In genomic region chr6:40011844-40012243, GRCh38 we compare ENCODE assay signal across 16 cellular contexts.
A peak's percentile ranks its signal among the peaks of the same experiment; 100 is the strongest.
DNase-seq lines count a peak whose midpoint lies in the region; ATAC-seq and TF ChIP-seq lines count a peak whose summit lies in the region.
"Had no signal": no experiment of that assay in that cellular context is flagged by ENCODE, and none has a peak within 500 bp of the region (broad histone marks: within the 10 kb centered on the region; RNA-seq: fewer than 3 reads in every experiment).

No MANE protein-coding gene starts in this region.

- H3K18ac ChIP-seq in H9 (ENCODE audit: insufficient read length, low read depth, low read length) (no peak overlapping the region), mesendoderm (ENCODE audit: low read length) (no peak overlapping the region)

- H3K79me2 ChIP-seq in H9 (ENCODE audit: insufficient read depth, low read length) (no peaks in the 10 kb centered on the region), mesendoderm (ENCODE audit: control insufficient read depth, insufficient read depth, low read length) (no peaks in the 10 kb centered on the region)

- no peaks in the 10 kb centered on the region; a peak in 2 of 4 replicates for H3K4me1 Mint-ChIP-seq in H9
- H3K4me1 Mint-ChIP-seq in WTC11, result peaks cover 4% of the 10 kb centered on the region

- no peaks in the 10 kb centered on the region for H3K23me2 ChIP-seq in H9 (ENCODE audit: insufficient read length, low read depth, low read length, poor library complexity, severe bottlenecking)

- H2BK5ac ChIP-seq in H9 (ENCODE audit: insufficient read length, low read length) (no peak overlapping the region), mesendoderm (ENCODE audit: low read length) (no peak overlapping the region)

- no peak overlapping the region for H3K4me3 ChIP-seq in mesendoderm (ENCODE audit: low read length)
- H3K4me3 ChIP-seq in dorsolateral prefrontal cortex, result no peak overlapping the region

- DNase-seq in H9 (peak; percentile 51), WTC11 (ENCODE audit: low spot score) (peak; percentile 15), mesendoderm (peak; percentile 43), iPS-NIHi11 (ENCODE audit: low spot score) (no peak), dorsolateral prefrontal cortex (no peak)
- DNase-seq in stimulated activated CD4-positive, alpha-beta T cell treated with anti-CD3 and anti-CD28 coated beads, Interleukin-2, amount 100 ng/mL, for 48 hours, result no peak
- DNase-seq: C1 segment of cervical spinal cord, DMS79, NCI-H1105 treated with DMSO at 0.1 percent for 48 hours, NCI-H1694, NCI-H510A treated with DMSO at 0.1 percent for 48 hours, NCI-H82, RPMI8226, SHP77 treated with DMSO at 0.1 percent for 48 hours had no signal

- H3K23ac ChIP-seq in H9 (ENCODE audit: insufficient read length, low read depth, low read length), result no peak overlapping the region
- H3K23ac ChIP-seq in mesendoderm (ENCODE audit: low read length), result no peak overlapping the region

- H2BK120ac ChIP-seq in H9 (ENCODE audit: low read depth, low read length, poor library complexity, severe bottlenecking), result peak overlapping the region; percentile 19
- no peak overlapping the region for H2BK120ac ChIP-seq in mesendoderm (ENCODE audit: low read depth, low read length)

- no peak overlapping the region for H3T11ph ChIP-seq in H9 (ENCODE audit: low read length)

- H2BK15ac ChIP-seq in H9 (ENCODE audit: low read depth, low read length) (no peak overlapping the region), mesendoderm (replicated peaks; ENCODE audit: low read depth) (no peak overlapping the region)

- H3K36me3 Mint-ChIP-seq in H9 (ENCODE audit: insufficient read depth in 1 of 3, low read depth in 3 of 3), result peaks cover 0 to 4% (median 0%) of the 10 kb centered on the region in 3 experiments; a peak in 1 of 7 replicates
- 0 out of 2 replicates have a peak, but pooled peaks cover 3% of the 10 kb centered on the region for H3K36me3 Mint-ChIP-seq in WTC11

- H3K27me3 Mint-ChIP-seq in H9 (ENCODE audit: low read depth) (no peaks in the 10 kb centered on the region), WTC11 (ENCODE audit: low read depth) (no peaks in the 10 kb centered on the region)

- no peak overlapping the region for H3K56ac ChIP-seq in H9 (ENCODE audit: insufficient read length, low read depth, low read length)
- no peak overlapping the region for H3K56ac ChIP-seq in mesendoderm (ENCODE audit: low read length)

- H3K79me1 ChIP-seq in H9 (ENCODE audit: insufficient read depth, low read depth, low read length, poor library complexity, severe bottlenecking), result no peaks in the 10 kb centered on the region
- no peaks in the 10 kb centered on the region for H3K79me1 ChIP-seq in mesendoderm (ENCODE audit: low read length)

- H4K20me1 ChIP-seq in H9 (ENCODE audit: control insufficient read depth, insufficient read depth, insufficient read length), result no peaks in the 10 kb centered on the region

- H3K27ac Mint-ChIP-seq in H9 (no peak overlapping the region), WTC11 (no peak overlapping the region)

- intact Hi-C loops in dorsolateral prefrontal cortex (cut with DNase I), result no loop called here

- H4K8ac ChIP-seq in H9 (replicated peaks; ENCODE audit: insufficient read length, low read depth, low read length) (no peak overlapping the region), mesendoderm (ENCODE audit: low read depth, low read length) (no peak overlapping the region)

- no peak overlapping the region for H3K4me2 ChIP-seq in H9 (ENCODE audit: insufficient read depth, insufficient read length, low read length)
- no peak overlapping the region for H3K4me2 ChIP-seq in mesendoderm (ENCODE audit: low read length)

- WGBS in H9 (ENCODE audit: extremely low coverage, insufficient read length, low lambda C conversion rate), result no CpG with 5 or more reads among the region's 4 CpGs
- WGBS in mesendoderm (ENCODE audit: extremely low coverage, insufficient coverage, low lambda C conversion rate), result no CpG with 5 or more reads among the region's 4 CpGs

- H2AFZ ChIP-seq in H9 (ENCODE audit: low read length), result no peak overlapping the region

- no peak overlapping the region for H3K14ac ChIP-seq in H9 (ENCODE audit: insufficient read depth, low read length)

- no peak overlapping the region for H4K91ac ChIP-seq in H9 (ENCODE audit: insufficient read length, low read depth, low read length)

- peak; percentile 69 for ATAC-seq in WTC11
- peak; percentile 31 for ATAC-seq in esophagus mucosa
- ATAC-seq: SK-N-SH treated with all-trans-retinoic acid at 6 μM for 48 hours had no signal

- H3K4ac ChIP-seq in H9 (ENCODE audit: low read depth, low read length) (no peak overlapping the region), mesendoderm (ENCODE audit: low read depth, low read length) (no peak overlapping the region)

- H4K5ac ChIP-seq in H9 (ENCODE audit: insufficient read length, low read depth, low read length) (no peak overlapping the region), mesendoderm (ENCODE audit: low read length) (no peak overlapping the region)

- H3K4me1 ChIP-seq in H9 (ENCODE audit: insufficient read depth, low read length) (peaks cover 2% of the 10 kb centered on the region; the same call in 1 of the 2 replicates), mesendoderm (ENCODE audit: control insufficient read depth, low read depth, low read length) (no peaks in the 10 kb centered on the region)

- TF ChIP-seq CTCF in H9 (conservative IDR thresholded peaks at IDR 0.05) (0 out of 3 replicates have a peak, but pooled peaks have one; percentile 14), WTC11 (IDR thresholded peaks at IDR 0.05) (no peak), dorsolateral prefrontal cortex (IDR thresholded peaks at IDR 0.05 in 54 of 56, conservative IDR thresholded peaks at IDR 0.05 in 2 of 56; ENCODE audit: low read depth in 1 of 56, partially characterized antibody in 56 of 56) (no peak)

- no peak overlapping the region for H2BK12ac ChIP-seq in H9 (ENCODE audit: insufficient read length, low read depth, low read length)

- H3K27ac ChIP-seq in H9 (ENCODE audit: insufficient read length, low read depth, low read length) (no peak overlapping the region), mesendoderm (ENCODE audit: low read depth, low read length) (no peak overlapping the region), dorsolateral prefrontal cortex (no peak overlapping the region)

- H3K36me3 ChIP-seq in mesendoderm (ENCODE audit: control insufficient read depth, insufficient read depth, low read length), result no peaks in the 10 kb centered on the region

- H3K9ac ChIP-seq in H9 (ENCODE audit: extremely low read depth, insufficient read length, low read length) (no peak overlapping the region), mesendoderm (ENCODE audit: low read length) (no peak overlapping the region)

- H3K4me3 Mint-ChIP-seq in H9 (no peak overlapping the region), WTC11 (no peak overlapping the region)

- H2BK20ac ChIP-seq in H9 (ENCODE audit: low read depth, low read length, poor library complexity, severe bottlenecking), result no peak overlapping the region

- H2AK5ac ChIP-seq in H9 (ENCODE audit: insufficient read length, low read length), result no peak overlapping the region
- no peak overlapping the region for H2AK5ac ChIP-seq in mesendoderm (ENCODE audit: low read length)

- POLR2A ChIA-PET in WTC11 (lab: Charles Lee), result no interaction called here

- H3K9me3 Mint-ChIP-seq in H9 (peaks cover 6% of the 10 kb centered on the region in 2 experiments; a peak in 3 of 5 replicates), WTC11 (peaks cover 23% of the 10 kb centered on the region)

- H3K27me3 ChIP-seq in H9 (ENCODE audit: insufficient read depth, low read length) (no peaks in the 10 kb centered on the region), mesendoderm (ENCODE audit: insufficient read depth, low read length, poor library complexity) (no peaks in the 10 kb centered on the region), dorsolateral prefrontal cortex (no peaks in the 10 kb centered on the region)

- no peaks in the 10 kb centered on the region for H3K9me3 ChIP-seq in H9 (ENCODE audit: control insufficient read depth, low read depth, low read length)

- CTCF ChIA-PET in WTC11 (lab: Charles Lee), result no interaction called here

TF ChIP-seq in WTC11, 78 proteins besides CTCF, POLR2A, EP300 and RAD21 (continues in another document):
- TF ChIP-seq OVOL2 (CRISPR knock-in tag; IDR thresholded peaks at IDR 0.05; ENCODE audit: borderline replicate concordance) (no peak), NR2C2 (CRISPR knock-in tag; IDR thresholded peaks at IDR 0.05) (no peak), GRHL2 (CRISPR knock-in tag; IDR thresholded peaks at IDR 0.05; ENCODE audit: insufficient replicate concordance, severe bottlenecking) (no peak), E2F5 (CRISPR knock-in tag; IDR thresholded peaks at IDR 0.05) (no peak), FOXP4 (CRISPR knock-in tag; IDR thresholded peaks at IDR 0.05) (no peak)

Comparison
In these comparisons a context has a peak if more than half of its experiments do, and no peak if none do; other contexts are left out.
1. DNase-seq: peak in H9 (single experiment), WTC11 (single experiment) and mesendoderm (single experiment); none in iPS-NIHi11 (single experiment), stimulated activated CD4-positive, alpha-beta T cell treated with anti-CD3 and anti-CD28 coated beads, Interleukin-2, amount 100 ng/mL, for 48 hours (0 of 2) and dorsolateral prefrontal cortex (0 of 10).